In the genomic region with DNA sequence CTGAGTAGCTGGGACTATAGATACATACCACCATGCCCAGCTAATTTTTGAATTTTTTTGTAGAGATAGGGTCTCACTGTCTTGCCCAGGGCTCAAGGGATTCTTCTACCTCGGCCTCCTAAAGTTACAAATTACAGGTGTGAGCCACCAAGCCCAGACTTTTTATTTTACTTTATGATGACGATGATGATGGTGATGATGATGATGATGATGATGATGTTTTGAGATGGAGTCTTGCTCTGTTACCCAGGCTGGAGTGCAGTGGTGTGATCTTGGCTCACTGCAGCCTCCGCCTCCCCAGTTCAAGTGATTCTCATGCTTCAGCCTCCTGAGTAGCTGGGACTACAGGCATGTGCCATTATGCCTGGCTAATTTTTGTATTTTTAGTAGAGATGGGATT, we compare ENCODE assay signal across 10 cellular contexts. TPM values are rescaled to one million over a fixed set of nuclear protein-coding genes. Genes with fewer than 3 reads are reported as not detected.
"Had no signal": no experiment of that assay in that cellular context is flagged by ENCODE, and none has a peak within 500 bp of the region (broad histone marks: within the 10 kb centered on the region; RNA-seq: fewer than 3 reads in every experiment).

No MANE protein-coding gene starts in this region.

RNA-seq across cellular contexts. Expression of a gene that starts 27.5 kb away (rescaled TPM):
- total RNA-seq: OCI-LY7, Peyer's patch, Right ventricle myocardium inferior, Right ventricle myocardium superior, RPMI7951, SJCRH30, SK-MEL-5 had no signal
- polyA plus RNA-seq: SK-N-SH had no signal

RNA-seq across cellular contexts. Expression of a gene that starts 40.5 kb away (rescaled TPM):
- total RNA-seq: PC-3, Peyer's patch, RPMI7951, SJCRH30, SJSA1, SK-MEL-5 had no signal
- polyA plus RNA-seq: SK-N-SH had no signal
